ENCODE assay signal across 8 cellular contexts in the genomic region with DNA sequence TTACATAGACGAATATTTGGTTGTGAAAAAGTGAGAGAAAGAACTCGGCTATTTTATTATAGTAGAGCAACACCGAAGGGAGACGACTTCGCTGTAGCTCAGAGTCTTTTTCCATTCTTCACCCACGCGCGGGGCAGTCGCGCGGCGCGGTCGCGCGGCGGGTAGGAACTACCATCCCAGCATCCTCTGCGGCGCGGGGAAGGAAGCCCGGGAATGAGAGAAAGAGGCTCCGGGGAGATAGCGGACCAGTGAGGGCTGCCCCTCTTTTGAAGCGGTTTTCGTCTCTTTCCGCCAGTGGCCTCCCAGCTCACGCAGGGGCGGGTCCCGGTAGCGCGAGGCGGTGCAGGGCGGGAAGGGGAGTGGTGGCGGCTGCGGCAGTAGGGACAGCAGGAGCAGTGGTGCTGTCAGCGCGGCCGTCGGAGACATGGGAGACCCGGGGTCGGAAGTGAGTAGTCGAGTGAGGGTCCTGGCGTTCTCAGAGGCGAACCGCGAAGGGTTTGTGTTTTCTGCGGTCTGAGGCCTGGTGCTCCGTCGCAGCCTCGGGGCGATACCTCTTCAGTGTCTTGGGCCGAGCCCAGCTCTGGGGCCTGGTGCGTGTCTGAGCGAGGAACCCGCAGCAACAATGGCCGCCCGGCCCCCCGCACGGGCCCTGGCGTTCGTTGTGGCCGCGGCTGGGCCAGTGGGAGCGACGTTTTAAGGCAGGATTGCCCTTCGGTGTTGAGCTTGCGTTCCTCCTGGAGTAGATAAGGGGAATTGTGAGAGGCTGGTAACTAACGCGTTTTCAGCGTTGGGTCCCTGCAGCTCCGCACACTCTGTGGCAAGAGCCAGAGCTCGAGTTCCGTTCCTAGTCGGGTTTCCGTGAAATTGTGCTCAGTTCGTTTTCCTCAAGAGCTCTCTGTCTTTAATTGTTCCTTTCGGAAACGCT. TPM values are rescaled to one million over a fixed set of nuclear protein-coding genes. Genes with fewer than 3 reads are reported as not detected.
A peak's percentile ranks its signal among the peaks of the same experiment; 100 is the strongest.
DNase-seq lines count a peak whose midpoint lies in the region; ATAC-seq and TF ChIP-seq lines count a peak whose summit lies in the region.
"Not testable (repeated sequence)": the region's sequence is repeated elsewhere in the genome, so short reads cannot be mapped to it uniquely, and the experiment has no call there.

A gene with protein sequence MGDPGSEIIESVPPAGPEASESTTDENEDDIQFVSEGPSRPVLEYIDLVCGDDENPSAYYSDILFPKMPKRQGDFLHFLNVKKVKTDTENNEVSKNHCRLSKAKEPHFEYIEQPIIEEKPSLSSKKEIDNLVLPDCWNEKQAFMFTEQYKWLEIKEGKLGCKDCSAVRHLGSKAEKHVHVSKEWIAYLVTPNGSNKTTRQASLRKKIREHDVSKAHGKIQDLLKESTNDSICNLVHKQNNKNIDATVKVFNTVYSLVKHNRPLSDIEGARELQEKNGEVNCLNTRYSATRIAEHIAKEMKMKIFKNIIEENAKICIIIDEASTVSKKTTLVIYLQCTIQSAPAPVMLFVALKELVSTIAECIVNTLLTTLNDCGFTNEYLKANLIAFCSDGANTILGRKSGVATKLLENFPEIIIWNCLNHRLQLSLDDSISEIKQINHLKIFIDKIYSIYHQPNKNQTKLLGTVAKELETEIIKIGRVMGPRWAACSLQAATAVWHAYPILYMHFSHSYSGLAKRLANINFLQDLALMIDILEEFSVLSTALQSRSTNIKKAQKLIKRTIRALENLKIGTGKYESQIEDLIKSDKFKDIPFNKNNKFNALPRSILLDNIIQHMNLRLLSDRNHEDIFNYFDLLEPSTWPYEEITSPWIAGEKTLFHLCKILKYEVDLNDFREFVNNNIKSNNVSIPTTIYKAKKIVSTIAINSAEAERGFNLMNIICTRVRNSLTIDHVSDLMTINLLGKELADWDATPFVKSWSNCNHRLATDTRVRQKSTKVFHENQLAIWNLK (plus strand): TSS at position 362 of the 925 bp plus-strand sequence. CDS start 63 bp downstream, at position 425.

- not testable (repeated sequence) for H3K9me3 ChIP-seq in BLaER1; liver (ENCODE audit: control insufficient read depth in 4 of 4, low read length in 3 of 4)

- not testable (repeated sequence) for TF ChIP-seq CTCF in liver (IDR thresholded peaks at IDR 0.05; ENCODE audit: low read depth, low read length, missing input control)

- peak within 1 kb of the TSS; percentile 72 for H3K27ac ChIP-seq in BLaER1
- peak within 1 kb of the TSS; percentile 15 to 35 for H3K27ac ChIP-seq in liver (ENCODE audit: low read depth in 1 of 2, low read length in 2 of 2)

- peaks cover 28% of the 10 kb centered on the region for H3K36me3 Mint-ChIP-seq in activated CD4-positive, alpha-beta T cell treated with anti-CD3 and anti-CD28 coated beads, Interleukin-2, amount 10 ng/mL, durations not matched to agents 7 days and 5 days (ENCODE audit: low read depth)

- H3K9ac ChIP-seq in BLaER1: peak within 1 kb of the TSS; percentile 73
- peak within 1 kb of the TSS in 1 of 2 donors; percentile 59 for H3K9ac ChIP-seq in liver (ENCODE audit: low read depth in 1 of 2, low read length in 2 of 2)

- not testable (repeated sequence) for H3K9me3 Mint-ChIP-seq in activated CD4-positive, alpha-beta T cell treated with anti-CD3 and anti-CD28 coated beads, Interleukin-2, amount 10 ng/mL, durations not matched to agents 7 days and 5 days

- peaks cover 37% of the 10 kb centered on the region for H4K20me1 ChIP-seq in BLaER1

- DNase-seq in NCI-H526 (lab: John Stamatoyannopoulos, UW): peak; percentile 83 to 94
- DNase-seq in activated CD4-positive, alpha-beta T cell treated with anti-CD3 and anti-CD28 coated beads, Interleukin-2, amount 10 ng/mL, durations not matched to agents 7 days and 5 days: peak; percentile 86
- peak; percentile 89 for DNase-seq in dedifferentiated amniotic fluid mesenchymal stem cell (ENCODE audit: extremely low spot score)
- DNase-seq in stimulated activated CD4-positive, alpha-beta T cell treated with anti-CD3 and anti-CD28 coated beads, Interleukin-4, amount 100 ng/mL, for 1 hour: peak; percentile 78

- H3K4me2 ChIP-seq in BLaER1: peak within 1 kb of the TSS; percentile 71

- peaks cover 34% of the 10 kb centered on the region for H3K27me3 Mint-ChIP-seq in activated CD4-positive, alpha-beta T cell treated with anti-CD3 and anti-CD28 coated beads, Interleukin-2, amount 10 ng/mL, durations not matched to agents 7 days and 5 days

- H3K27ac Mint-ChIP-seq in activated CD4-positive, alpha-beta T cell treated with anti-CD3 and anti-CD28 coated beads, Interleukin-2, amount 10 ng/mL, durations not matched to agents 7 days and 5 days: peak within 1 kb of the TSS; percentile 91

- H3K36me3 ChIP-seq in BLaER1: peaks cover 25% of the 10 kb centered on the region
- H3K36me3 ChIP-seq in liver (ENCODE audit: control insufficient read depth in 4 of 4, insufficient read depth in 3 of 4, low read depth in 1 of 4, low read length in 3 of 4): not testable (repeated sequence)

- H3K27me3 ChIP-seq in BLaER1; liver (ENCODE audit: control insufficient read depth in 4 of 4, insufficient read depth in 4 of 4, low read length in 3 of 4): not testable (repeated sequence)

- H3K4me1 Mint-ChIP-seq in activated CD4-positive, alpha-beta T cell treated with anti-CD3 and anti-CD28 coated beads, Interleukin-2, amount 10 ng/mL, durations not matched to agents 7 days and 5 days: peaks cover 28% of the 10 kb centered on the region

- under 1% methylated on average over 47 of the region's 78 CpGs for WGBS in liver

- CTCF ChIA-PET in activated CD4-positive, alpha-beta T cell treated with anti-CD3 and anti-CD28 coated beads, Interleukin-2, amount 10 ng/mL, durations not matched to agents 7 days and 5 days (lab: Charles Lee): not testable (repeated sequence)

- TF ChIP-seq RAD21 in liver (IDR thresholded peaks at IDR 0.05): peak; percentile 22 to 43

- H3K4me3 ChIP-seq in BLaER1: peak within 1 kb of the TSS; percentile 73
- H3K4me3 ChIP-seq in liver (ENCODE audit: low read depth in 1 of 3, low read length in 3 of 3): peak within 1 kb of the TSS; percentile 60 to 83 (median 60)

- POLR2A ChIA-PET in activated CD4-positive, alpha-beta T cell treated with anti-CD3 and anti-CD28 coated beads, Interleukin-2, amount 10 ng/mL, durations not matched to agents 7 days and 5 days (lab: Charles Lee): not testable (repeated sequence)

- ATAC-seq in GM19328 (IDR thresholded peaks at IDR 0.05; ENCODE audit: unreplicated experiment) (peak; percentile 92), HG03469 (IDR thresholded peaks at IDR 0.05; ENCODE audit: unreplicated experiment) (peak; percentile 86)

- H3K4me1 ChIP-seq in BLaER1: peaks cover 23% of the 10 kb centered on the region
- H3K4me1 ChIP-seq in liver (ENCODE audit: control insufficient read depth in 4 of 4, insufficient read depth in 4 of 4, low read length in 3 of 4): not testable (repeated sequence)

- peak within 1 kb of the TSS; percentile 93 for H3K4me3 Mint-ChIP-seq in activated CD4-positive, alpha-beta T cell treated with anti-CD3 and anti-CD28 coated beads, Interleukin-2, amount 10 ng/mL, durations not matched to agents 7 days and 5 days

TF ChIP-seq in liver, 16 proteins besides CTCF, POLR2A, EP300 and RAD21 (continues in another document):
- peak; percentile 91 for TF ChIP-seq YY1 (IDR thresholded peaks at IDR 0.05)
- TF ChIP-seq TAF1 (conservative IDR thresholded peaks at IDR 0.05): peak; percentile 89
- TF ChIP-seq SP1 (IDR thresholded peaks at IDR 0.05): peak; percentile 60
- TF ChIP-seq ZBTB33 (IDR thresholded peaks at IDR 0.05): peak; percentile 78
- TF ChIP-seq, protein P1, sequence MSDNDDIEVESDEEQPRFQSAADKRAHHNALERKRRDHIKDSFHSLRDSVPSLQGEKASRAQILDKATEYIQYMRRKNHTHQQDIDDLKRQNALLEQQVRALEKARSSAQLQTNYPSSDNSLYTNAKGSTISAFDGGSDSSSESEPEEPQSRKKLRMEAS (IDR thresholded peaks at IDR 0.05): peak; percentile 76

RNA-seq across cellular contexts. Expression of the gene that starts here (rescaled TPM):
- total RNA-seq in activated CD4-positive, alpha-beta T cell treated with anti-CD3 and anti-CD28 coated beads, Interleukin-2, amount 10 ng/mL, durations not matched to agents 7 days and 5 days: 10 to 100 TPM; 13.9 to 15.4 TPM
- total RNA-seq in liver: 10 to 100 TPM in 1 of 2 donors, 1 to 10 TPM in 1; 5.3 to 25.0 TPM
- polyA plus RNA-seq in liver: 1 to 10 TPM; 2.1 to 5.7 TPM

Comparison
In these comparisons a context has a peak if more than half of its experiments do, and no peak if none do; other contexts are left out.
1. Peak in every context shown above with its lines: DNase-seq, ATAC-seq, H3K4me3 ChIP-seq and H3K27ac ChIP-seq.